Comparison of ENCODE assay signal across 8 cellular contexts in the genomic region with DNA sequence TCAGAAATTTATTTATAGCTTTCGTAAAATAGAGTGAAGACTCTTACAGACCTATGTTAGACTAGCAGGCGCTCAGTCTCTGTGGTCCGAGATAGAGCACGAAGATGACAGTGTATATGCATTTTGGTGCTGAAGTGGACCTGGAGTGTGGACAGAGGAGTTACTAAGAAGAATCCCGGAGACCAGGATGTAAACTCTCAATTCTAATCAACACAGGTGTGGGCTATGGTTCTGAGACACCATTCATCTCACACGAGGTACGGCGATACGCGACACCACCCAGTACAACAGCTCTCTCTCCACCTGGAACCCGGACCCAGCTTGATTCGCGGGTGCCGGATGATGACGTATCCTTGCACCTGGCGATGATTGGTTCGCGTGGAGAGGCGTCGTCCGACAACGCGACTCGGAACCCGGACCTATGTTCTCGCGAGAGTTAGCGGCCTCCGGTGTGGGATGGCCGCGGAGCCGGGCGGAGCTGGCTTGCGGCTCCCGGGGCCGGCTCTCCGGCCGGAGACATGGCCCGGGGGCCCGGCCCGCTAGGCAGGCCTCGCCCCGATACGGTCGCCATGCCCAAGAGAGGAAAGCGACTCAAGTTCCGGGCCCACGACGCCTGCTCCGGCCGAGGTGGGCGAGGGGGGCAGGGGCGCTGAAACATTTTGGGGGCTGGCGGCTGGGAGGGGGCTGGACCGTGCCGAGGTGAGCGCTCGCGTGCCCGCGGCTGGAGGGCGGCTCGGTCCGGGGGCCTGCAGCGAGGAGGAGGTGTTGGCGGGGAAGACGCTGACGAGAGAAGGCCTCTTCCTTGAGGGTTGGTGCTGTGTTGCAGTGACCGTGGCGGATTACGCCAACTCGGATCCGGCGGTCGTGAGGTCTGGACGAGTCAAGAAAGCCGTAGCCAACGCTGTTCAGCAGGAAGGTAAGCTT. TPM values are rescaled to one million over a fixed set of nuclear protein-coding genes. Genes with fewer than 3 reads are reported as not detected.
DNase-seq lines count a peak whose midpoint lies in the region; ATAC-seq and TF ChIP-seq lines count a peak whose summit lies in the region.

TSS of gene TMEM183A (plus strand) at position 427 of the 924 bp plus-strand sequence. CDS start at position 519, 92 bp downstream.

- ATAC-seq in HG02678 (IDR thresholded peaks at IDR 0.05; ENCODE audit: unreplicated experiment) (peak; percentile 92), Right ventricle myocardium inferior (peak; percentile 97)

- H3K27me3 ChIP-seq in ovary (no peaks in the 10 kb centered on the region), thyroid gland (no peaks in the 10 kb centered on the region)

- peak; percentile 95 to 100 (median 99) for DNase-seq in NCI-H1417 (lab: John Stamatoyannopoulos, UW)
- peak; percentile 85 to 87 for DNase-seq in SW 1271 (lab: John Stamatoyannopoulos, UW)
- peak; percentile 88 for DNase-seq in activated naive CD8-positive, alpha-beta T cell treated with anti-CD3 and anti-CD28 coated beads, Interleukin-2, amount 50 U/mL, for 16 hours (ENCODE audit: low read depth, low spot score)
- peak; percentile 97 for DNase-seq in Right ventricle myocardium inferior (ENCODE audit: missing footprints)
- DNase-seq in ovary = peak; percentile 96 to 97 (median 96)
- peak; percentile 96 to 97 for DNase-seq in thyroid gland

- TF ChIP-seq POLR2A in GM10847 (IDR thresholded peaks at IDR 0.05; ENCODE audit: extremely low read depth, insufficient read length) (peak; percentile 96), ovary (IDR thresholded peaks at IDR 0.05) (peak; percentile 92), thyroid gland (IDR thresholded peaks at IDR 0.05) (peak; percentile 52 to 94)

- peak; percentile 4 for TF ChIP-seq EP300 in ovary (IDR thresholded peaks at IDR 0.05)

- no peaks in the 10 kb centered on the region for H3K36me3 ChIP-seq in ovary
- peaks cover under 1 to 24% of the 10 kb centered on the region in 2 donors for H3K36me3 ChIP-seq in thyroid gland

- peak within 1 kb of the TSS; percentile 61 to 87 for H3K27ac ChIP-seq in ovary
- H3K27ac ChIP-seq in thyroid gland = peak within 1 kb of the TSS; percentile 70 to 90 (median 83)

- H3K4me3 ChIP-seq in ovary (peak within 1 kb of the TSS; percentile 99), thyroid gland (replicated peaks in 1 of 3) (peak within 1 kb of the TSS; percentile 38 to 80 (median 78))

- intact Hi-C loops in Right ventricle myocardium inferior (cut with DNase I) = loop anchor here (5.0 kb wide), 1 partner anchor 40 kb away; the partner anchor contains the start of gene CYB5R1
- intact Hi-C loops in ovary (cut with DNase I) = no loop called here
- intact Hi-C loops in thyroid gland (cut with DNase I) = loop anchor here (5.0 kb wide), 1 partner anchor 40 kb away; the partner anchor contains the start of gene CYB5R1

- H3K9me3 ChIP-seq in ovary = no peaks in the 10 kb centered on the region
- no peaks in the 10 kb centered on the region for H3K9me3 ChIP-seq in thyroid gland

- peaks cover 4% of the 10 kb centered on the region for H3K4me1 ChIP-seq in ovary (ENCODE audit: insufficient read depth)
- H3K4me1 ChIP-seq in thyroid gland = peaks cover 6 to 9% of the 10 kb centered on the region in 2 donors

- WGBS in ovary, 3 donors = 0% methylated on average over 60 to 78 of the region's 78 CpGs
- WGBS in thyroid gland, 2 donors = 0 to 1% methylated on average over 21 to 34 of the region's 78 CpGs

- TF ChIP-seq CTCF in ovary (IDR thresholded peaks at IDR 0.05) (no peak), thyroid gland (IDR thresholded peaks at IDR 0.05) (no peak)

RNA-seq across cellular contexts. Expression of gene TMEM183A, which starts in this region (rescaled TPM):
- total RNA-seq in Right ventricle myocardium inferior (24.0 TPM), ovary (10 to 100 TPM; 42.0 to 67.4 (median 46.6) TPM), thyroid gland (10 to 100 TPM; 71.0 to 93.9 (median 84.2) TPM)
- 10 to 100 TPM; 44.0 to 72.4 TPM for polyA plus RNA-seq in ovary

Comparison
In these comparisons a context has a peak if more than half of its experiments do, and no peak if none do; other contexts are left out.
1. Peak in every context shown above with its lines: DNase-seq, ATAC-seq, H3K4me3 ChIP-seq and H3K27ac ChIP-seq.
2. intact Hi-C loops: an anchor here in Right ventricle myocardium inferior (5.0 kb wide) and thyroid gland (5.0 kb wide); none called in ovary.